In genomic region chr18:13565228-13565627, GRCh38 we compare ENCODE assay signal across 14 cellular contexts.
DNase-seq lines count a peak whose midpoint lies in the region; ATAC-seq lines count a peak whose summit lies in the region.
"Had no signal": no experiment of that assay in that cellular context is flagged by ENCODE, and none has a peak within 500 bp of the region (broad histone marks: within the 10 kb centered on the region; RNA-seq: fewer than 3 reads in every experiment).

No MANE protein-coding gene starts in this region.

- H3K4me3 Mint-ChIP-seq in activated naive CD8-positive, alpha-beta T cell treated with anti-CD3 and anti-CD28 coated beads for 36 hours, result no peak overlapping the region
- no peak overlapping the region for H3K4me3 Mint-ChIP-seq in activated T-helper 1 cell treated with anti-CD3 and anti-CD28 coated beads, Interleukin-12 subunit alpha, Interleukin-12 subunit beta, Interleukin-2, Interleukin-4 antibody, amounts not matched to agents 30 ng/mL and 10 ng/mL and 1 ng/mL, durations not matched to agents 14 hours and 24 hours and 36 hours
- H3K4me3 Mint-ChIP-seq: neural crest cell had no signal

- H3K9me3 Mint-ChIP-seq in activated naive CD8-positive, alpha-beta T cell treated with anti-CD3 and anti-CD28 coated beads for 36 hours, result no peaks in the 10 kb centered on the region
- no peaks in the 10 kb centered on the region for H3K9me3 Mint-ChIP-seq in activated T-helper 1 cell treated with anti-CD3 and anti-CD28 coated beads, Interleukin-12 subunit alpha, Interleukin-12 subunit beta, Interleukin-2, Interleukin-4 antibody, amounts not matched to agents 30 ng/mL and 10 ng/mL and 1 ng/mL, durations not matched to agents 14 hours and 24 hours and 36 hours
- H3K9me3 Mint-ChIP-seq: activated T-helper 2 cell treated with anti-CD3 and anti-CD28 coated beads, Interferon-gamma antibody, Interleukin-2, Interleukin-4, amounts not matched to agents 10 μg/mL and 5 μg/mL and 100 μg/mL, durations not matched to agents 14 hours and 24 hours and 36 hours; neural crest cell had no signal

- peak; percentile 86 for ATAC-seq in Right ventricle myocardium superior (ENCODE audit: poor library complexity)
- no peak for ATAC-seq in GM18502 (IDR thresholded peaks at IDR 0.05; ENCODE audit: poor library complexity, unreplicated experiment)
- ATAC-seq in GM18520 (IDR thresholded peaks at IDR 0.05; ENCODE audit: unreplicated experiment), result no peak

- peaks cover 81% of the 10 kb centered on the region for H3K4me1 Mint-ChIP-seq in activated naive CD8-positive, alpha-beta T cell treated with anti-CD3 and anti-CD28 coated beads for 36 hours
- H3K4me1 Mint-ChIP-seq in activated T-helper 1 cell treated with anti-CD3 and anti-CD28 coated beads, Interleukin-12 subunit alpha, Interleukin-12 subunit beta, Interleukin-2, Interleukin-4 antibody, amounts not matched to agents 30 ng/mL and 10 ng/mL and 1 ng/mL, durations not matched to agents 14 hours and 24 hours and 36 hours (ENCODE audit: low read depth), result peaks cover 74% of the 10 kb centered on the region

- peak overlapping the region; percentile 96 for H3K27ac Mint-ChIP-seq in activated naive CD8-positive, alpha-beta T cell treated with anti-CD3 and anti-CD28 coated beads for 36 hours
- H3K27ac Mint-ChIP-seq in activated T-helper 1 cell treated with anti-CD3 and anti-CD28 coated beads, Interleukin-12 subunit alpha, Interleukin-12 subunit beta, Interleukin-2, Interleukin-4 antibody, amounts not matched to agents 30 ng/mL and 10 ng/mL and 1 ng/mL, durations not matched to agents 14 hours and 24 hours and 36 hours, result no peak overlapping the region

- H3K36me3 Mint-ChIP-seq in activated naive CD8-positive, alpha-beta T cell treated with anti-CD3 and anti-CD28 coated beads for 36 hours, result peaks cover 10% of the 10 kb centered on the region
- H3K36me3 Mint-ChIP-seq in activated T-helper 1 cell treated with anti-CD3 and anti-CD28 coated beads, Interleukin-12 subunit alpha, Interleukin-12 subunit beta, Interleukin-2, Interleukin-4 antibody, amounts not matched to agents 30 ng/mL and 10 ng/mL and 1 ng/mL, durations not matched to agents 14 hours and 24 hours and 36 hours (ENCODE audit: low read depth), result peaks cover 12% of the 10 kb centered on the region

- H3K27me3 Mint-ChIP-seq in activated naive CD8-positive, alpha-beta T cell treated with anti-CD3 and anti-CD28 coated beads for 36 hours, result no peaks in the 10 kb centered on the region
- H3K27me3 Mint-ChIP-seq in activated T-helper 1 cell treated with anti-CD3 and anti-CD28 coated beads, Interleukin-12 subunit alpha, Interleukin-12 subunit beta, Interleukin-2, Interleukin-4 antibody, amounts not matched to agents 30 ng/mL and 10 ng/mL and 1 ng/mL, durations not matched to agents 14 hours and 24 hours and 36 hours (ENCODE audit: insufficient read depth), result no peaks in the 10 kb centered on the region

- DNase-seq in Ammon's horn (ENCODE audit: low spot score) (peak; percentile 99), Right ventricle myocardium superior (peak; percentile 87), posterior cingulate gyrus (peak; percentile 87 to 99 (median 94))
- DNase-seq in activated naive CD8-positive, alpha-beta T cell treated with anti-CD3 and anti-CD28 coated beads for 36 hours, result no peak
- no peak for DNase-seq in activated T-helper 1 cell treated with anti-CD3 and anti-CD28 coated beads, Interleukin-12 subunit alpha, Interleukin-12 subunit beta, Interleukin-2, Interleukin-4 antibody, amounts not matched to agents 30 ng/mL and 10 ng/mL and 1 ng/mL, durations not matched to agents 14 hours and 24 hours and 36 hours (ENCODE audit: low spot score)
- no peak for DNase-seq in activated CD4-positive, alpha-beta T cell treated with anti-CD3 and anti-CD28 coated beads for 48 hours
- DNase-seq: activated CD4-positive, alpha-beta T cell treated with anti-CD3 and anti-CD28 coated beads for 4 hours; glutamatergic neuron; spleen; trophoblast cell had no signal

- intact Hi-C loops in Right ventricle myocardium superior (cut with DNase I), result no loop called here
- intact Hi-C loops in posterior cingulate gyrus (cut with DNase I), result loop anchor here (1.0 kb wide), 1 partner anchor 46 kb away; no protein-coding TSS in a partner anchor
- intact Hi-C loops in activated T-helper 1 cell treated with anti-CD3 and anti-CD28 coated beads, Interleukin-12 subunit alpha, Interleukin-12 subunit beta, Interleukin-2, Interleukin-4 antibody, amounts not matched to agents 30 ng/mL and 10 ng/mL and 1 ng/mL, durations not matched to agents 14 hours and 24 hours and 36 hours (cut with micrococcal nuclease), result loop anchor here (5.0 to 10.0 kb wide), 2 partner anchors 63 to 720 kb away; no protein-coding TSS in a partner anchor

Comparison
In these comparisons a context has a peak if more than half of its experiments do, and no peak if none do; other contexts are left out.
1. DNase-seq: peak in Ammon's horn (single experiment), Right ventricle myocardium superior (single experiment) and posterior cingulate gyrus (10 of 10); none in activated naive CD8-positive, alpha-beta T cell treated with anti-CD3 and anti-CD28 coated beads for 36 hours (single experiment), activated T-helper 1 cell treated with anti-CD3 and anti-CD28 coated beads, Interleukin-12 subunit alpha, Interleukin-12 subunit beta, Interleukin-2, Interleukin-4 antibody, amounts not matched to agents 30 ng/mL and 10 ng/mL and 1 ng/mL, durations not matched to agents 14 hours and 24 hours and 36 hours (single experiment) and activated CD4-positive, alpha-beta T cell treated with anti-CD3 and anti-CD28 coated beads for 48 hours (single experiment).